In the genomic region with DNA sequence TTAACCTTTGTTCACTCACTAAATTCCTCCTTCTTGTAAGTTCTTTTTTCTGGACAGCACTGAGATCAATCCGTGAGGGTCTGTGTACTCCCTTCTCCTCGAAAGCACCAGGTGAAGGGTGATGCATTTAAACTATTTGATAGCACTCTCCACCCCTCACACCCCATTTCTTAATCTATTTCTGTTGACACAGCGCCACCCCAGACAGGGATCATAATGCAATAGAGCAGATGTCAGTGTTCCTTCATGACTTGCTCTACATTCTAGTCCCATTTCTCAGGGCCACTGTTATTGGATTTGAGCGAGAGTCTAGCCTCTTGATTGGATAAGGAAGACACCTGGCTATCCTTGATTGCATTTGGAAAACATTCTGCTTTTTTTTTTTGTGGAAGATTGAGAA, we compare ENCODE assay signal across 1 cellular context.
TF ChIP-seq lines count a peak whose summit lies in the region.

No MANE protein-coding gene starts in this region.

TF ChIP-seq in HepG2, 621 proteins besides CTCF, POLR2A, EP300 and RAD21 (continued from another document):
- TF ChIP-seq ZNF142 (CRISPR knock-in tag; IDR thresholded peaks at IDR 0.05) = no peak
- TF ChIP-seq ZNF224 (CRISPR knock-in tag; IDR thresholded peaks at IDR 0.05) = no peak
- TF ChIP-seq ATRX (CRISPR knock-in tag; IDR thresholded peaks at IDR 0.05; ENCODE audit: borderline replicate concordance) = no peak
- no peak for TF ChIP-seq ZSCAN25 (CRISPR knock-in tag; IDR thresholded peaks at IDR 0.05)
- TF ChIP-seq TRIM22 (IDR thresholded peaks at IDR 0.05) = no peak
- TF ChIP-seq FOSL1 (CRISPR knock-in tag; IDR thresholded peaks at IDR 0.05; ENCODE audit: borderline replicate concordance) = no peak
- TF ChIP-seq TBL1XR1 (IDR thresholded peaks at IDR 0.05; ENCODE audit: borderline replicate concordance, low read length, partially characterized antibody) = no peak
- TF ChIP-seq PLRG1 (conservative IDR thresholded peaks at IDR 0.05) = no peak
- TF ChIP-seq BHLHE40 (IDR thresholded peaks at IDR 0.05; ENCODE audit: low read length) = no peak
